1 cellular context compared by ENCODE assay signal in the genomic region with DNA sequence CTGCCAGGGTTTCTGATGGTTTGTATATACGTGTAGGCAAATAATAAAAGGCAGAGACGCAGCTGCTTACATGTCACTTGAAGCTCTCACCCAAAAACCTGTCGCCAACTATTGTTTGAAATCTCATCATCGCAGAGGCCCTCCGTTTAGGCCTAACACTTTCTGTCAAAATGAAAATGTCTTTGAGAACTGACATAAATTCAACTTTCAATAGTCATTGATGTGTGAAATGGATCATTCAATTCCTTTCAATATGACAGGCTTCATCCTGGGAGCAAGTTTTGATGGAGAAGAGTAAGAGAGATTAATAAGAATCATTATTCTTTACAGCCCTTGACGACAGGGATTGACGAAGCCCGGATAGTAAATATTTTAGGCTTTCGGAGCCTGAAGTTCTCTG.
TF ChIP-seq lines count a peak whose summit lies in the region.

No MANE protein-coding gene starts in this region.

TF ChIP-seq in IMR-90, 13 proteins besides CTCF, POLR2A, EP300 and RAD21:
- no peak for TF ChIP-seq MXI1 (IDR thresholded peaks at IDR 0.05; ENCODE audit: borderline replicate concordance, low read depth, low read length)
- TF ChIP-seq SMC3 (IDR thresholded peaks at IDR 0.05; ENCODE audit: low read depth, low read length), result no peak
- TF ChIP-seq, protein P1, sequence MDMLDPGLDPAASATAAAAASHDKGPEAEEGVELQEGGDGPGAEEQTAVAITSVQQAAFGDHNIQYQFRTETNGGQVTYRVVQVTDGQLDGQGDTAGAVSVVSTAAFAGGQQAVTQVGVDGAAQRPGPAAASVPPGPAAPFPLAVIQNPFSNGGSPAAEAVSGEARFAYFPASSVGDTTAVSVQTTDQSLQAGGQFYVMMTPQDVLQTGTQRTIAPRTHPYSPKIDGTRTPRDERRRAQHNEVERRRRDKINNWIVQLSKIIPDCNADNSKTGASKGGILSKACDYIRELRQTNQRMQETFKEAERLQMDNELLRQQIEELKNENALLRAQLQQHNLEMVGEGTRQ (IDR thresholded peaks at IDR 0.05; ENCODE audit: low read depth, low read length), result no peak
- no peak for TF ChIP-seq FOS (IDR thresholded peaks at IDR 0.05; ENCODE audit: low read depth, low read length)
- no peak for TF ChIP-seq RFX5 (IDR thresholded peaks at IDR 0.05; ENCODE audit: low read depth, low read length)
- no peak for TF ChIP-seq CEBPB (IDR thresholded peaks at IDR 0.05; ENCODE audit: low read depth, low read length)
- no peak for TF ChIP-seq CHD1 (IDR thresholded peaks at IDR 0.05; ENCODE audit: low read depth, low read length)
- no peak for TF ChIP-seq RCOR1 (IDR thresholded peaks at IDR 0.05; ENCODE audit: insufficient replicate concordance, low read length)
- no peak for TF ChIP-seq MAFK (IDR thresholded peaks at IDR 0.05; ENCODE audit: low read depth, low read length)
- no peak for TF ChIP-seq MAZ (IDR thresholded peaks at IDR 0.05; ENCODE audit: borderline replicate concordance, low read depth, low read length)
- no peak for TF ChIP-seq NFE2L2 (IDR thresholded peaks at IDR 0.05; ENCODE audit: low read depth, low read length)
- TF ChIP-seq BHLHE40 (IDR thresholded peaks at IDR 0.05; ENCODE audit: low read depth, low read length), result no peak
- TF ChIP-seq ELK1 (IDR thresholded peaks at IDR 0.05; ENCODE audit: borderline replicate concordance, low read depth, low read length), result no peak
TF ChIP-seq in IMR-90: peak in this region for 0.
